14 cellular contexts compared by ENCODE assay signal in the genomic region with DNA sequence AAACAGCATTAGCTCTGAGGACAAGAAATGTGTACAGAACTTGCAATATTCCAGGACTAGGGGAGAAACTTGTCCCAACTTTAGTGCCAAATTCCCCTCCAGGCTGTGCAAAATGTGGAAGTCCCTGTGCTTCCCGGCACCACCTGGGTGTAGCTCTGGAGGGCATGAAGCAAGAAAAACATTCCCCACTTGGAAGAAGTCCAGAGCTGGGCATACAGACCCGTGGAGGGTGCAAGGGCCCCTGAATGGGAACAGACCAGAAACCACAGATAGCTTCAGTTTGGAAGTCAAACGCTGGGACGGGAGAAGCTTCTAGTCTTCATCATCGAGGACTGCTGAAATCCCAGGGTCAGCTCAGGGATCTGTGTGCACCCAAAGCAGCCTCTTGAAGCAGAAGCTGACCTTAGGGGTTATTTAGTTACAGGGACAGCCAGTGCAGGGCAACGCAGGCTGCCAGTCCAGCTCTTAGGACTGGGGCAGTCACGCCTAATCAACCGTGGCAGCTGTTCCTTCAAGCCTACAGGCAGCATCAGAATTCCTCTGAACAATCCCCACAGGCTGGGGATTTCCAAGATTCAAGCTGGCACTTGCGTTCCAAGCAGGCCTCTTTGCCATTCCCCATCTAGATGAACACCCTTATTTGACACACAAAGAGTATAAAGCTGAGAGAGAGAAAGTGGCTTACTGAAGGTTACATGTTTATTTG.
DNase-seq lines count a peak whose midpoint lies in the region; FAIRE-seq and TF ChIP-seq lines count a peak whose summit lies in the region.
"Had no signal": no experiment of that assay in that cellular context is flagged by ENCODE, and none has a peak within 500 bp of the region (broad histone marks: within the 10 kb centered on the region; RNA-seq: fewer than 3 reads in every experiment).

No MANE protein-coding gene starts in this region.

- H3K36me3 ChIP-seq in bronchial epithelial cell (ENCODE audit: control insufficient read depth, insufficient read depth, low read length) (no peaks in the 10 kb centered on the region), keratinocyte (ENCODE audit: control insufficient read depth in 2 of 2, extremely low read depth in 1 of 2, insufficient read depth in 2 of 2, low read length in 2 of 2) (no peaks in the 10 kb centered on the region), vagina (no peaks in the 10 kb centered on the region)

- H3K27me3 Mint-ChIP-seq in activated CD4-positive, alpha-beta T cell treated with anti-CD3 and anti-CD28 coated beads, Interleukin-2, amount 10 ng/mL, durations not matched to agents 7 days and 5 days = peaks cover 2% of the 10 kb centered on the region

- H3K4me3 Mint-ChIP-seq in activated CD4-positive, alpha-beta T cell treated with anti-CD3 and anti-CD28 coated beads, Interleukin-2, amount 10 ng/mL, durations not matched to agents 7 days and 5 days = no peak overlapping the region

- H3K4me1 ChIP-seq in keratinocyte (ENCODE audit: control insufficient read depth, extremely low read depth, insufficient read depth, low read length) (peaks cover 26% of the 10 kb centered on the region), vagina (peaks cover 14% of the 10 kb centered on the region)
- H3K4me1 ChIP-seq: Caco-2 had no signal

- H3K4me3 ChIP-seq in bronchial epithelial cell (ENCODE audit: low read depth, low read length) (no peak overlapping the region), keratinocyte (ENCODE audit: control insufficient read depth in 2 of 3, extremely low read depth in 1 of 3, insufficient read depth in 2 of 3, low read depth in 1 of 3, low read length in 3 of 3) (peak overlapping the region in 2 of 3 experiments; percentile 35 to 39), skin epidermis (no peak overlapping the region), vagina (no peak overlapping the region)

- peak overlapping the region; percentile 87 for H3K27ac ChIP-seq in keratinocyte (ENCODE audit: control insufficient read depth, insufficient read depth, low read length)
- H3K27ac ChIP-seq in skin epidermis = peak overlapping the region in 15 of 21 experiments; percentile 4 to 76 (median 49)
- H3K27ac ChIP-seq in vagina = no peak overlapping the region

- TF ChIP-seq CTCF in bronchial epithelial cell (IDR thresholded peaks at IDR 0.05; ENCODE audit: insufficient read depth, low read length, severe bottlenecking) (no peak), keratinocyte (optimal IDR thresholded peaks at IDR 0.05 in 1 of 3, IDR thresholded peaks at IDR 0.05 in 1 of 3, conservative IDR thresholded peaks at IDR 0.05 in 1 of 3; ENCODE audit: extremely low read depth in 1 of 3, insufficient read depth in 2 of 3, low read length in 3 of 3) (no peak), vagina (IDR thresholded peaks at IDR 0.05) (no peak)

- H3K4me2 ChIP-seq in keratinocyte (ENCODE audit: control insufficient read depth, extremely low read depth, insufficient read depth, low read depth, low read length) = peak overlapping the region; percentile 93

- POLR2A ChIA-PET in activated CD4-positive, alpha-beta T cell treated with anti-CD3 and anti-CD28 coated beads, Interleukin-2, amount 10 ng/mL, durations not matched to agents 7 days and 5 days (lab: Charles Lee) = no interaction called here

- H3K79me2 ChIP-seq in keratinocyte (ENCODE audit: control insufficient read depth, insufficient read depth, low read length) = no peaks in the 10 kb centered on the region

- H3K9me3 Mint-ChIP-seq in activated CD4-positive, alpha-beta T cell treated with anti-CD3 and anti-CD28 coated beads, Interleukin-2, amount 10 ng/mL, durations not matched to agents 7 days and 5 days = no peaks in the 10 kb centered on the region

- peak overlapping the region; percentile 66 for H3K9ac ChIP-seq in keratinocyte (ENCODE audit: control insufficient read depth, extremely low read depth, insufficient read depth, low read length)

- intact Hi-C loops in vagina (cut with DNase I) = no loop called here

- no peaks in the 10 kb centered on the region for H3K36me3 Mint-ChIP-seq in activated CD4-positive, alpha-beta T cell treated with anti-CD3 and anti-CD28 coated beads, Interleukin-2, amount 10 ng/mL, durations not matched to agents 7 days and 5 days (ENCODE audit: low read depth)

- DNase-seq in NCI-H524 (lab: John Stamatoyannopoulos, UW) (peak; percentile 19 to 52), bronchial epithelial cell (ENCODE audit: low read depth) (peak; percentile 95), keratinocyte (ENCODE audit: low read depth, low spot score) (peak; percentile 73), NCI-H1417 (lab: John Stamatoyannopoulos, UW) (no peak), vagina (ENCODE audit: extremely low spot score in 2 of 2) (no peak), 8988T (no peak)
- no peak for DNase-seq in activated CD4-positive, alpha-beta T cell treated with anti-CD3 and anti-CD28 coated beads, Interleukin-2, amount 10 ng/mL, durations not matched to agents 7 days and 5 days
- DNase-seq: activated CD4-positive, alpha-beta T cell treated with anti-CD3 and anti-CD28 coated beads, Interleukin-2, amount 50 U/mL, for 1 hour; activated gamma-delta T cell; Caco-2; NCI-H1092; NK-92 treated with Interleukin-12 subunit alpha and Interleukin-12 subunit beta, amount 100 ng/mL, for 24 hours had no signal

- CTCF ChIA-PET in activated CD4-positive, alpha-beta T cell treated with anti-CD3 and anti-CD28 coated beads, Interleukin-2, amount 10 ng/mL, durations not matched to agents 7 days and 5 days (lab: Charles Lee) = interaction anchor here (0.9 to 1.4 kb wide), 2 partner anchors 8 to 16 kb away, joined by 3 to 4 read pairs; no protein-coding TSS in a partner anchor

- peak overlapping the region; percentile 67 for H2AFZ ChIP-seq in keratinocyte (ENCODE audit: control insufficient read depth, low read length)

- no peaks in the 10 kb centered on the region for H3K9me3 ChIP-seq in keratinocyte (ENCODE audit: control insufficient read depth, low read depth, low read length)
- H3K9me3 ChIP-seq in vagina = no peaks in the 10 kb centered on the region
- H3K9me3 ChIP-seq: Caco-2 had no signal

- FAIRE-seq in bronchial epithelial cell (lab: Jason Lieb, UNC) (no peak), keratinocyte (lab: Jason Lieb, UNC) (peak; percentile 83)
- FAIRE-seq: colon had no signal

- H3K4me1 Mint-ChIP-seq in activated CD4-positive, alpha-beta T cell treated with anti-CD3 and anti-CD28 coated beads, Interleukin-2, amount 10 ng/mL, durations not matched to agents 7 days and 5 days = no peaks in the 10 kb centered on the region

- dilution Hi-C loops in keratinocyte (cut with MboI; ENCODE audit: extremely low pct_ligation_motif_present, low sequenced_read_pairs) = no loop called here

- H3K9me1 ChIP-seq in keratinocyte (ENCODE audit: control insufficient read depth, extremely low read depth, insufficient read depth, low read length) = no peaks in the 10 kb centered on the region

- H3K27ac Mint-ChIP-seq in activated CD4-positive, alpha-beta T cell treated with anti-CD3 and anti-CD28 coated beads, Interleukin-2, amount 10 ng/mL, durations not matched to agents 7 days and 5 days = no peak overlapping the region

- H4K20me1 ChIP-seq in keratinocyte (ENCODE audit: control insufficient read depth, extremely low read depth, insufficient read depth, low read length) = no peaks in the 10 kb centered on the region

- no peaks in the 10 kb centered on the region for H3K27me3 ChIP-seq in bronchial epithelial cell (ENCODE audit: control insufficient read depth, insufficient read depth, low read length)
- H3K27me3 ChIP-seq in keratinocyte (ENCODE audit: control insufficient read depth, extremely low read depth, insufficient read depth, low read length) = no peaks in the 10 kb centered on the region
- H3K27me3 ChIP-seq in vagina = no peaks in the 10 kb centered on the region

- TF ChIP-seq POLR2A in vagina (IDR thresholded peaks at IDR 0.05) = no peak

Comparison
In these comparisons a context has a peak if more than half of its experiments do, and no peak if none do; other contexts are left out.
1. DNase-seq: peak in NCI-H524 (2 of 2), bronchial epithelial cell (single experiment) and keratinocyte (single experiment); none in NCI-H1417 (0 of 3), vagina (0 of 2), activated CD4-positive, alpha-beta T cell treated with anti-CD3 and anti-CD28 coated beads, Interleukin-2, amount 10 ng/mL, durations not matched to agents 7 days and 5 days (single experiment) and 8988T (single experiment).
2. H3K4me3 ChIP-seq: peak in keratinocyte (2 of 3); none in bronchial epithelial cell (single experiment), skin epidermis (0 of 7) and vagina (0 of 2).